Comparison of ENCODE assay signal across 19 cellular contexts in the genomic region with DNA sequence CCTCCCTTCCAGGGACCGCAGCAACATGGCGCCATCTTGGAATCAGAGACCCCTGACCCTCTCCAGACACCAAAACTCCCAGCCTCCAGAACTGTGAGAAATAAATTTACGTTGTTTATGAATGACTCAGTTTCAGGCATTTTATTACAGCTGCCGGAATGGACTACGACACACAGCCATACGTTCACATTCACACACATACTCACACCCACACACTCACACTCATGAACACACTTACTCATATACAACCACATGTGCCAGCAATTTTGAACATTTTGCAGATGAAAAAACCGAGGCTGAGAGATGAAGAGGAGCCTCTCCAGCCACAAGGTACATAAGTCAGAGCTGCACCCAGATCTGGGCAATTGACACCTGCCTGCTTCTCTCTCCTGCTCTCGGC.
DNase-seq lines count a peak whose midpoint lies in the region; ATAC-seq and TF ChIP-seq lines count a peak whose summit lies in the region.
"Had no signal": no experiment of that assay in that cellular context is flagged by ENCODE, and none has a peak within 500 bp of the region (broad histone marks: within the 10 kb centered on the region; RNA-seq: fewer than 3 reads in every experiment).

No MANE protein-coding gene starts in this region.

- H3K4me3 Mint-ChIP-seq in progenitor cell of endocrine pancreas (ENCODE audit: low read depth): no peak overlapping the region
- H3K4me3 Mint-ChIP-seq in CD8-positive, alpha-beta memory T cell: no peak overlapping the region

- no peak for ATAC-seq in upper lobe of left lung (ENCODE audit: low FRiP score in 2 of 2)
- ATAC-seq: PC-3, SK-N-SH treated with all-trans-retinoic acid at 6 μM for 48 hours had no signal

- POLR2A ChIA-PET in CD8-positive, alpha-beta memory T cell (lab: Charles Lee): no interaction called here

- no peaks in the 10 kb centered on the region for H3K36me3 ChIP-seq in KOPT-K1 (ENCODE audit: insufficient read depth, low read length)
- H3K36me3 ChIP-seq in CD8-positive, alpha-beta memory T cell (ENCODE audit: insufficient read depth, low read length): no peaks in the 10 kb centered on the region
- H3K36me3 ChIP-seq in upper lobe of left lung: no peaks in the 10 kb centered on the region

- H3K4me1 Mint-ChIP-seq in progenitor cell of endocrine pancreas (ENCODE audit: low read depth): peaks cover 23% of the 10 kb centered on the region
- peaks cover 0 to 12% (median 2%) of the 10 kb centered on the region in 3 donors for H3K4me1 Mint-ChIP-seq in CD8-positive, alpha-beta memory T cell

- DNase-seq in EL (peak; percentile 20), fibroblast of mammary gland (ENCODE audit: low read depth) (peak; percentile 8), progenitor cell of endocrine pancreas (ENCODE audit: low spot score, unreplicated experiment) (no peak), upper lobe of left lung (no peak), HK-2 (ENCODE audit: unreplicated experiment) (no peak)
- no peak for DNase-seq in central memory CD4-positive, alpha-beta T cell
- DNase-seq in CD8-positive, alpha-beta memory T cell: no peak
- DNase-seq: DMS153; DND-41; KBM-7; MM.1S; NCI-H2029; NCI-H446; NCI-H524 treated with DMSO at 0.1 percent for 48 hours; NCI-H774; NK-92 treated with Interleukin-12 subunit alpha and Interleukin-12 subunit beta, amount 100 ng/mL, for 24 hours; PC-3 had no signal

- CTCF ChIA-PET in CD8-positive, alpha-beta memory T cell (lab: Charles Lee): no interaction called here

- no peaks in the 10 kb centered on the region for H3K27me3 Mint-ChIP-seq in progenitor cell of endocrine pancreas
- H3K27me3 Mint-ChIP-seq in CD8-positive, alpha-beta memory T cell: peaks cover 0 to 2% of the 10 kb centered on the region in 2 donors

- H3K36me3 Mint-ChIP-seq in progenitor cell of endocrine pancreas (ENCODE audit: insufficient read depth): peaks cover 1% of the 10 kb centered on the region
- H3K36me3 Mint-ChIP-seq in CD8-positive, alpha-beta memory T cell: peaks cover 0 to 4% (median 0%) of the 10 kb centered on the region in 3 donors

- no peaks in the 10 kb centered on the region for H3K27me3 ChIP-seq in CD8-positive, alpha-beta memory T cell (ENCODE audit: insufficient read depth, low read length, poor library complexity, severe bottlenecking)
- H3K27me3 ChIP-seq in upper lobe of left lung: no peaks in the 10 kb centered on the region

- peak overlapping the region; percentile 19 for H3K27ac Mint-ChIP-seq in progenitor cell of endocrine pancreas
- peak overlapping the region in 1 of 8 donors; percentile 30 for H3K27ac Mint-ChIP-seq in CD8-positive, alpha-beta memory T cell

- peaks cover 7% of the 10 kb centered on the region for H3K9me3 Mint-ChIP-seq in progenitor cell of endocrine pancreas (ENCODE audit: low read depth)
- peaks cover 0 to 2% (median 0%) of the 10 kb centered on the region in 5 donors for H3K9me3 Mint-ChIP-seq in CD8-positive, alpha-beta memory T cell

- H3K27ac ChIP-seq in KOPT-K1 (ENCODE audit: low read depth, low read length, poor library complexity, severe bottlenecking): peak overlapping the region; percentile 12
- H3K27ac ChIP-seq in CD8-positive, alpha-beta memory T cell (ENCODE audit: low read depth, low read length): no peak overlapping the region
- H3K27ac ChIP-seq in upper lobe of left lung: no peak overlapping the region

- H3K4me3 ChIP-seq in fibroblast of mammary gland (ENCODE audit: control insufficient read depth, low read depth, low read length) (no peak overlapping the region), upper lobe of left lung (no peak overlapping the region)
- H3K4me3 ChIP-seq in CD8-positive, alpha-beta memory T cell (ENCODE audit: low read length): no peak overlapping the region

- TF ChIP-seq EP300 in upper lobe of left lung (IDR thresholded peaks at IDR 0.05): no peak

- H3K4me1 ChIP-seq in CD8-positive, alpha-beta memory T cell (ENCODE audit: insufficient read depth, low read length): no peaks in the 10 kb centered on the region
- peaks cover 7 to 13% (median 8%) of the 10 kb centered on the region in 4 donors for H3K4me1 ChIP-seq in upper lobe of left lung

- peaks cover 8% of the 10 kb centered on the region for H3K9me3 ChIP-seq in KOPT-K1 (ENCODE audit: insufficient read depth, low read length, poor library complexity, severe bottlenecking)
- no peaks in the 10 kb centered on the region for H3K9me3 ChIP-seq in CD8-positive, alpha-beta memory T cell (ENCODE audit: low read length)
- H3K9me3 ChIP-seq in upper lobe of left lung: no peaks in the 10 kb centered on the region

- WGBS in upper lobe of left lung, 2 donors: 79 to 87% methylated on average over 8 of the region's 8 CpGs

- TF ChIP-seq CTCF in fibroblast of mammary gland (conservative IDR thresholded peaks at IDR 0.05; ENCODE audit: control insufficient read depth, insufficient read depth, low read depth, low read length) (no peak), progenitor cell of endocrine pancreas (IDR thresholded peaks at IDR 0.05; ENCODE audit: unreplicated experiment) (no peak), upper lobe of left lung (IDR thresholded peaks at IDR 0.05) (no peak)

- no peak for TF ChIP-seq POLR2A in upper lobe of left lung (IDR thresholded peaks at IDR 0.05)

Comparison
In these comparisons a context has a peak if more than half of its experiments do, and no peak if none do; other contexts are left out.
1. DNase-seq: peak in EL (single experiment) and fibroblast of mammary gland (single experiment); none in progenitor cell of endocrine pancreas (single experiment), central memory CD4-positive, alpha-beta T cell (single experiment), CD8-positive, alpha-beta memory T cell (0 of 5), upper lobe of left lung (0 of 2) and HK-2 (single experiment).